Comparison of ENCODE assay signal across 27 cellular contexts in genomic region chr4:114019972-114020358, GRCh38. TPM values are rescaled to one million over a fixed set of nuclear protein-coding genes. Genes with fewer than 3 reads are reported as not detected.
DNase-seq lines count a peak whose midpoint lies in the region; ATAC-seq, FAIRE-seq and TF ChIP-seq lines count a peak whose summit lies in the region.
"Had no signal": no experiment of that assay in that cellular context is flagged by ENCODE, and none has a peak within 500 bp of the region (broad histone marks: within the 10 kb centered on the region; RNA-seq: fewer than 3 reads in every experiment).

No MANE protein-coding gene starts in this region.

- H3K36me3 Mint-ChIP-seq in activated CD8-positive, alpha-beta T cell treated with anti-CD3 and anti-CD28 coated beads, Interleukin-2, amount 10 ng/mL, durations not matched to agents 7 days and 5 days (ENCODE audit: low read depth), result no peaks in the 10 kb centered on the region
- H3K36me3 Mint-ChIP-seq: CD8-positive, alpha-beta T cell had no signal

- no peaks in the 10 kb centered on the region for H3K4me1 Mint-ChIP-seq in activated CD8-positive, alpha-beta T cell treated with anti-CD3 and anti-CD28 coated beads, Interleukin-2, amount 10 ng/mL, durations not matched to agents 7 days and 5 days (ENCODE audit: low read depth)

- no peak for DNase-seq in A549 (ENCODE audit: low read depth in 1 of 2, low spot score in 1 of 2)
- DNase-seq in HT-29 (ENCODE audit: low spot score), result peak; percentile 49
- no peak for DNase-seq in PC-3
- no peak for DNase-seq in mucosa of descending colon
- no peak for DNase-seq in activated CD8-positive, alpha-beta T cell treated with anti-CD3 and anti-CD28 coated beads, Interleukin-2, amount 10 ng/mL, durations not matched to agents 7 days and 5 days
- DNase-seq in midbrain (lab: John Stamatoyannopoulos, UW), result no peak
- no peak for DNase-seq in hepatocyte (ENCODE audit: low spot score)
- DNase-seq: Caco-2; CD8-positive, alpha-beta T cell; DMS79; GDM1; KBM-7; MG63; NCI-H1048; NCI-H1417 treated with DMSO at 0.1 percent for 48 hours; NCI-H1694 treated with DMSO at 0.1 percent for 48 hours; NCI-H2081; NCI-H2227 treated with DMSO at 0.1 percent for 48 hours; NCI-H526 treated with DMSO at 0.1 percent for 48 hours; NK-92 treated with Interleukin-12 subunit alpha and Interleukin-12 subunit beta, amount 100 ng/mL, for 24 hours; PC-9; Right ventricle myocardium superior had no signal

- no peaks in the 10 kb centered on the region for H3K9me2 ChIP-seq in PC-3 (replicated peaks; ENCODE audit: low read length)
- no peaks in the 10 kb centered on the region for H3K9me2 ChIP-seq in hepatocyte (replicated peaks; ENCODE audit: insufficient read depth)

- H3K79me2 ChIP-seq in PC-3 (ENCODE audit: low read length), result no peaks in the 10 kb centered on the region
- H3K79me2 ChIP-seq in hepatocyte, result no peaks in the 10 kb centered on the region

- TF ChIP-seq POLR2A in A549 (IDR thresholded peaks at IDR 0.05; ENCODE audit: low read length), result no peak

- H3K36me3 ChIP-seq in PC-3 (ENCODE audit: low read depth, low read length) (no peaks in the 10 kb centered on the region), mucosa of descending colon (ENCODE audit: low read depth) (no peaks in the 10 kb centered on the region), hepatocyte (replicated peaks; ENCODE audit: insufficient read depth, low read depth) (no peaks in the 10 kb centered on the region)
- H3K36me3 ChIP-seq: MG63, SJSA1 had no signal

- no peak for FAIRE-seq in A549 (lab: Jason Lieb, UNC)
- FAIRE-seq: A204.1, GM12878, H54 had no signal

- no peaks in the 10 kb centered on the region for H4K20me1 ChIP-seq in PC-3 (ENCODE audit: low read length)
- H4K20me1 ChIP-seq in hepatocyte (ENCODE audit: insufficient read depth, poor library complexity, severe bottlenecking), result no peaks in the 10 kb centered on the region

- no peak for TF ChIP-seq RAD21 in A549 (conservative IDR thresholded peaks at IDR 0.05 in 1 of 2, IDR thresholded peaks at IDR 0.05 in 1 of 2)

- H3K4me3 ChIP-seq in A549, result no peak overlapping the region
- H3K4me3 ChIP-seq in PC-3 (ENCODE audit: low read length), result no peak overlapping the region
- H3K4me3 ChIP-seq in mucosa of descending colon, result no peak overlapping the region
- H3K4me3 ChIP-seq in hepatocyte, result no peak overlapping the region
- H3K4me3 ChIP-seq: GM12878, MG63, PC-9, SJSA1 had no signal

- no peaks in the 10 kb centered on the region for H3F3A ChIP-seq in PC-3 (ENCODE audit: low read length, unreplicated experiment)

- H3K4me1 ChIP-seq in A549, result peaks cover 20% of the 10 kb centered on the region
- H3K4me1 ChIP-seq in PC-3 (ENCODE audit: insufficient read depth, low read length), result peaks cover 23% of the 10 kb centered on the region
- H3K4me1 ChIP-seq in mucosa of descending colon (ENCODE audit: low read depth), result no peaks in the 10 kb centered on the region
- peaks cover 5% of the 10 kb centered on the region for H3K4me1 ChIP-seq in hepatocyte (ENCODE audit: insufficient read depth)
- H3K4me1 ChIP-seq: Caco-2 had no signal

- no peak for ATAC-seq in A549
- ATAC-seq in PC-3, result no peak
- peak; percentile 93 for ATAC-seq in mucosa of descending colon
- ATAC-seq in activated CD8-positive, alpha-beta T cell treated with anti-CD3 and anti-CD28 coated beads, Interleukin-2, amount 10 ng/mL, durations not matched to agents 7 days and 5 days, result no peak
- ATAC-seq: CD8-positive, alpha-beta T cell; GM12878 had no signal

- intact Hi-C loops in PC-3 (cut with micrococcal nuclease), result loop anchor here (5.0 to 10.0 kb wide), 3 partner anchors 43 to 237 kb away; partner anchors contain the start of gene ARSJ
- intact Hi-C loops in mucosa of descending colon (cut with DNase I, micrococcal nuclease), result no loop called here

- H3K4me2 ChIP-seq in A549 (0 out of 3 replicates have a peak overlapping the region, but pooled peaks have one; percentile 25), PC-3 (ENCODE audit: low read length) (no peak overlapping the region), hepatocyte (no peak overlapping the region)
- H3K4me2 ChIP-seq: PC-9 had no signal

- no TSS peak for BruUV-seq in PC-3 (replicated peaks; lab: Mats Ljungman, UMichigan)

- H3K27ac ChIP-seq in A549, result no peak overlapping the region
- peak overlapping the region; percentile 45 for H3K27ac ChIP-seq in PC-3 (ENCODE audit: low read length)
- no peak overlapping the region for H3K27ac ChIP-seq in hepatocyte
- H3K27ac ChIP-seq: C4-2B, PC-9, SJSA1 had no signal

- no peak for TF ChIP-seq CTCF in A549 (IDR thresholded peaks at IDR 0.05)
- no peak for TF ChIP-seq CTCF in PC-3 (conservative IDR thresholded peaks at IDR 0.05; ENCODE audit: low read depth, low read length)
- no peak for TF ChIP-seq CTCF in mucosa of descending colon (IDR thresholded peaks at IDR 0.05)
- no peak for TF ChIP-seq CTCF in hepatocyte (IDR thresholded peaks at IDR 0.05; ENCODE audit: poor library complexity)

- H3K9me3 ChIP-seq in A549, result no peaks in the 10 kb centered on the region
- H3K9me3 ChIP-seq in PC-3 (ENCODE audit: low read length), result no peaks in the 10 kb centered on the region
- H3K9me3 ChIP-seq in mucosa of descending colon, result no peaks in the 10 kb centered on the region
- no peaks in the 10 kb centered on the region for H3K9me3 ChIP-seq in hepatocyte (ENCODE audit: low read depth)
- H3K9me3 ChIP-seq: Caco-2, MG63, SJSA1 had no signal

- H3K27me3 Mint-ChIP-seq in activated CD8-positive, alpha-beta T cell treated with anti-CD3 and anti-CD28 coated beads, Interleukin-2, amount 10 ng/mL, durations not matched to agents 7 days and 5 days (ENCODE audit: low read depth), result peaks cover 2% of the 10 kb centered on the region

- H3K9me3 Mint-ChIP-seq in activated CD8-positive, alpha-beta T cell treated with anti-CD3 and anti-CD28 coated beads, Interleukin-2, amount 10 ng/mL, durations not matched to agents 7 days and 5 days (ENCODE audit: insufficient read depth), result no peaks in the 10 kb centered on the region
- H3K9me3 Mint-ChIP-seq: CD8-positive, alpha-beta T cell had no signal

- no peak overlapping the region for H3K4me3 Mint-ChIP-seq in activated CD8-positive, alpha-beta T cell treated with anti-CD3 and anti-CD28 coated beads, Interleukin-2, amount 10 ng/mL, durations not matched to agents 7 days and 5 days
- H3K4me3 Mint-ChIP-seq: CD8-positive, alpha-beta T cell had no signal

- H3K27me3 ChIP-seq in PC-3 (ENCODE audit: low read length), result no peaks in the 10 kb centered on the region
- no peaks in the 10 kb centered on the region for H3K27me3 ChIP-seq in hepatocyte
- H3K27me3 ChIP-seq: MG63, SJSA1 had no signal

- 93% methylated on average over 1 of the region's 1 CpG for WGBS in A549 (ENCODE audit: missing lambda C conversion rate)
- 75% methylated on average over 1 of the region's 1 CpG for WGBS in hepatocyte (ENCODE audit: low lambda C conversion rate, missing lambda C conversion rate)

- H2AFZ ChIP-seq in PC-3 (ENCODE audit: low read length) (peak overlapping the region; percentile 33; the same call in 1 of the 2 replicates), hepatocyte (no peak overlapping the region)
- H2AFZ ChIP-seq: PC-9 had no signal

- H3K9ac ChIP-seq in PC-3 (ENCODE audit: low read length), result no peak overlapping the region

- POLR2A ChIA-PET in A549 (lab: Yijun Ruan, JAX), result no interaction called here
- POLR2A ChIA-PET in PC-3 (lab: Charles Lee; ENCODE audit: unreplicated experiment), result no interaction called here
- POLR2A ChIA-PET in activated CD8-positive, alpha-beta T cell treated with anti-CD3 and anti-CD28 coated beads, Interleukin-2, amount 10 ng/mL, durations not matched to agents 7 days and 5 days (lab: Charles Lee), result no interaction called here

- no peak for TF ChIP-seq EP300 in A549 (IDR thresholded peaks at IDR 0.05)

- CTCF ChIA-PET in A549 (lab: Yijun Ruan, JAX) (no interaction called here), PC-3 (lab: Charles Lee) (no interaction called here)
- CTCF ChIA-PET in activated CD8-positive, alpha-beta T cell treated with anti-CD3 and anti-CD28 coated beads, Interleukin-2, amount 10 ng/mL, durations not matched to agents 7 days and 5 days (lab: Charles Lee), result no interaction called here

- H3K27ac Mint-ChIP-seq in activated CD8-positive, alpha-beta T cell treated with anti-CD3 and anti-CD28 coated beads, Interleukin-2, amount 10 ng/mL, durations not matched to agents 7 days and 5 days, result no peak overlapping the region
- H3K27ac Mint-ChIP-seq: CD8-positive, alpha-beta T cell had no signal

TF ChIP-seq in A549, 52 proteins besides CTCF, POLR2A, EP300 and RAD21:
- TF ChIP-seq JUNB (IDR thresholded peaks at IDR 0.05), result no peak
- TF ChIP-seq RNF2 (IDR thresholded peaks at IDR 0.05; ENCODE audit: borderline replicate concordance, low read depth), result no peak
- TF ChIP-seq SREBF2 (IDR thresholded peaks at IDR 0.05), result no peak
- no peak for TF ChIP-seq SMC3 (IDR thresholded peaks at IDR 0.05)
- TF ChIP-seq ZNF302 (CRISPR knock-in tag; IDR thresholded peaks at IDR 0.05), result no peak
- no peak; a peak in 1 of 4 replicates for TF ChIP-seq CEBPB (IDR thresholded peaks at IDR 0.05)
- no peak for TF ChIP-seq MAX (IDR thresholded peaks at IDR 0.05)
- no peak for TF ChIP-seq CHD4 (IDR thresholded peaks at IDR 0.05; ENCODE audit: borderline replicate concordance)
- no peak for TF ChIP-seq CBX2 (IDR thresholded peaks at IDR 0.05; ENCODE audit: borderline replicate concordance, low read depth)
- no peak for TF ChIP-seq KDM1A (IDR thresholded peaks at IDR 0.05; ENCODE audit: low read depth)
TF ChIP-seq in A549: peak in this region for 0.

RNA-seq across cellular contexts. Expression of gene ARSJ, which starts 40.5 kb away (rescaled TPM):
- polyA plus RNA-seq in A549 (2011; rRNA removed) (8.6 and 11.8 TPM in 2 replicates), A549 (2017; fragmentation: RNase III; extraction: RNeasy Plus Mini Kit Qiagen cat#74134 plus additional on column Dnase treatment) (3.0 to 3.6 TPM (median 3.5 TPM) in 3 replicates), hepatocyte (7.6 and 11.3 TPM in 2 replicates)
- 2.4 and 2.8 TPM in 2 replicates for polyA plus RNA-seq in A549 (2012; cell fraction: cytosol; rRNA removed)
- 2.5 and 2.7 TPM in 2 replicates for polyA plus RNA-seq in A549 (2012; cell fraction: nucleus; rRNA removed)
- polyA minus RNA-seq in A549 (2011; rRNA and poly(A)+ RNA removed), result 7.5 and 9.2 TPM in 2 replicates
- total RNA-seq in HT-29 (2014; rRNA removed; shearing (Covaris generic)), result 28.4 and 31.0 TPM in 2 replicates
- total RNA-seq in PC-3 (2014; rRNA removed) (16.4 and 19.1 TPM in 2 replicates), mucosa of descending colon (10 to 100 TPM in 1 of 3 donors, 1 to 10 TPM in 2; 6.1 to 10.4 (median 6.5) TPM), hepatocyte (13.8 TPM in 2 replicates)
- not detected for total RNA-seq in activated CD8-positive, alpha-beta T cell treated with anti-CD3 and anti-CD28 coated beads, Interleukin-2, amount 10 ng/mL, durations not matched to agents 7 days and 5 days
- total RNA-seq: CD8-positive, alpha-beta T cell had no signal

Comparison
In these comparisons a context has a peak if more than half of its experiments do, and no peak if none do; other contexts are left out.
1. RNA of gene ARSJ, which starts 40.5 kb away (total RNA-seq): 28.4 to 31.0 TPM in HT-29, 16.4 to 19.1 TPM in PC-3, 13.8 TPM in hepatocyte and 6.1 to 10.4 TPM in mucosa of descending colon; not detected in activated CD8-positive, alpha-beta T cell treated with anti-CD3 and anti-CD28 coated beads, Interleukin-2, amount 10 ng/mL, durations not matched to agents 7 days and 5 days; every median in the first group is over 4 times any median in the second.